Comparison of ENCODE assay signal across 5 cellular contexts in genomic region chr11:22284991-22285390, GRCh38. TPM values are rescaled to one million over a fixed set of nuclear protein-coding genes. Genes with fewer than 3 reads are reported as not detected.
"Had no signal": no experiment of that assay in that cellular context is flagged by ENCODE, and none has a peak within 500 bp of the region (broad histone marks: within the 10 kb centered on the region; RNA-seq: fewer than 3 reads in every experiment).

No MANE protein-coding gene starts in this region.

RNA-seq across cellular contexts. Expression of gene SLC17A6, which starts 53.2 kb away (rescaled TPM):
- total RNA-seq: HepG2, HT-29, HT1080, IMR-90 had no signal
- polyA plus RNA-seq: HepG2, IgD-negative memory B cell, IMR-90 had no signal
